23 cellular contexts compared by ENCODE assay signal in the genomic region with DNA sequence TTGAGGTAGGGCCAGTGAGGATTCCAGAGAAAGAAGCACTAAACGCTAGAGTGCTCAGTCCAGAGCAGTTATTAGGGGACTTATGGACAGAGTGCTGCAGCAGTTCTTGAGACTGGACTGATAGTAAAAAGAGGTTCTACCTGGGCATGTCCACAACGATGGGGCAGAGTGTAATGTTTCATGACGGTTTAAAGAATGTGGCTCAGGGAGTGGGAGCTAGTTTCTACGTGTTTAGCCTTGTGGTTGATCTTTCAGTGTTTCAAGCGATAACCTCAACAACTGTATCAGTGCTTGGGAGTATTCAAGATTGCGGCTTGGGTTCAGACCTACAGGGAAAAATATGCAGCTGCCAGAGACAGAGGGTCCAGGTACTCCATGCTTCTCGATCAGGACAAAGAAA.
DNase-seq lines count a peak whose midpoint lies in the region; ATAC-seq, FAIRE-seq and TF ChIP-seq lines count a peak whose summit lies in the region.
"Had no signal": no experiment of that assay in that cellular context is flagged by ENCODE, and none has a peak within 500 bp of the region (broad histone marks: within the 10 kb centered on the region; RNA-seq: fewer than 3 reads in every experiment).

No MANE protein-coding gene starts in this region.

- POLR2A ChIA-PET in Caco-2 (lab: Charles Lee) = no interaction called here
- POLR2A ChIA-PET in K562 (lab: Yijun Ruan, JAX) = interaction anchor here (0.7 to 1.3 kb wide), 2 partner anchors 8 to 18 kb away, joined by 3 read pairs; no protein-coding TSS in a partner anchor

- TF ChIP-seq EP300 in K562 (IDR thresholded peaks at IDR 0.05; ENCODE audit: low read length) = no peak

- TF ChIP-seq RAD21 in K562 (CRISPR knock-in tag; conservative IDR thresholded peaks at IDR 0.05 in 1 of 2, IDR thresholded peaks at IDR 0.05 in 1 of 2) = no peak

- H3K27ac ChIP-seq in K562 (ENCODE audit: extremely low read depth, low read depth, low read length) = no peak overlapping the region
- peak overlapping the region; percentile 71 for H3K27ac ChIP-seq in epithelial cell of prostate
- H3K27ac ChIP-seq: BLaER1 treated with 17β-estradiol and CSF1 and Interleukin-3, amounts not matched to agents 10 nM and 100 nM had no signal

- H3K4me1 ChIP-seq in Caco-2 = no peaks in the 10 kb centered on the region; the same call in 1 of the 2 replicates
- no peaks in the 10 kb centered on the region for H3K4me1 ChIP-seq in K562 (replicated peaks in 1 of 2; ENCODE audit: control insufficient read depth in 2 of 2, insufficient read depth in 2 of 2, low read length in 2 of 2)
- H3K4me1 ChIP-seq in BE2C = peaks cover under 1% of the 10 kb centered on the region

- H3K27ac Mint-ChIP-seq in Caco-2 (ENCODE audit: unreplicated experiment) = peak overlapping the region; percentile 1
- peak overlapping the region; percentile 11 for H3K27ac Mint-ChIP-seq in nephron progenitor cell
- H3K27ac Mint-ChIP-seq: HFFc6 had no signal

- H3K4me2 ChIP-seq in K562 (ENCODE audit: insufficient read depth, low read length) = no peak overlapping the region

- intact Hi-C loops in Caco-2 (cut with micrococcal nuclease; ENCODE audit: unreplicated experiment) = no loop called here
- intact Hi-C loops in K562 (cut with micrococcal nuclease) = no loop called here

- no peak for DNase-seq in Caco-2
- DNase-seq in K562 (ENCODE audit: extremely low read depth in 1 of 4, low spot score in 3 of 4) = no peak
- DNase-seq in epithelial cell of prostate (ENCODE audit: low read depth, low spot score) = no peak
- no peak for DNase-seq in nephron progenitor cell
- DNase-seq in ACHN = no peak
- no peak for DNase-seq in GM13976 (ENCODE audit: low spot score)
- no peak for DNase-seq in T-helper 2 cell
- no peak for DNase-seq in BE2C
- DNase-seq: 8988T; CD8-positive, alpha-beta memory T cell; DND-41; GDM1; HFFc6; MM.1S; NCI-H1092 treated with DMSO at 0.1 percent for 48 hours; NCI-H2107; NCI-H226; NCI-H526 treated with DMSO at 0.1 percent for 48 hours; NK-92 treated with Interleukin-12 subunit alpha and Interleukin-12 subunit beta, amount 100 ng/mL, for 24 hours; OCI-M1; SIG-M5 had no signal

- in situ Hi-C loops in K562 (cut with MboI) = no loop called here
- in situ Hi-C loops in ACHN (cut with HindIII; ENCODE audit: low pct_ligation_motif_present, low pct_unique_long_range_greater_than_20kb, low sequenced_read_pairs) = no loop called here
- in situ Hi-C loops in GM13976 (cut with MboI; ENCODE audit: low sequenced_read_pairs, unreplicated experiment) = no loop called here

- H3K27me3 ChIP-seq in Caco-2 (replicated peaks; ENCODE audit: control insufficient read depth, insufficient read depth, low read length) = no peaks in the 10 kb centered on the region
- no peaks in the 10 kb centered on the region for H3K27me3 ChIP-seq in K562 (ENCODE audit: control insufficient read depth in 2 of 2, insufficient read depth in 2 of 2, low read length in 2 of 2)
- no peaks in the 10 kb centered on the region for H3K27me3 ChIP-seq in BE2C
- H3K27me3 ChIP-seq: BLaER1 treated with 17β-estradiol and CSF1 and Interleukin-3, amounts not matched to agents 10 nM and 100 nM had no signal

- H2AFZ ChIP-seq in K562 (ENCODE audit: low read depth, low read length) = no peak overlapping the region

- no TSS peak for BruUV-seq in Caco-2 (replicated peaks; lab: Mats Ljungman, UMichigan)
- no TSS peak for BruUV-seq in K562 (replicated peaks; lab: Mats Ljungman, UMichigan)

- H3K4me3 Mint-ChIP-seq in Caco-2 (ENCODE audit: unreplicated experiment) (no peak overlapping the region), nephron progenitor cell (no peak overlapping the region)
- H3K4me3 Mint-ChIP-seq: CD8-positive, alpha-beta memory T cell; HFFc6 had no signal

- H3K36me3 Mint-ChIP-seq in Caco-2 (ENCODE audit: insufficient read depth, unreplicated experiment) = peaks cover 25% of the 10 kb centered on the region
- peaks cover 11% of the 10 kb centered on the region for H3K36me3 Mint-ChIP-seq in nephron progenitor cell (ENCODE audit: low read depth)

- H3K9me3 Mint-ChIP-seq in Caco-2 (ENCODE audit: unreplicated experiment) (no peaks in the 10 kb centered on the region), nephron progenitor cell (peaks cover 4% of the 10 kb centered on the region)
- H3K9me3 Mint-ChIP-seq: CD8-positive, alpha-beta memory T cell; HFFc6 had no signal

- H3K9me3 ChIP-seq in Caco-2 (no peaks in the 10 kb centered on the region), K562 (replicated peaks; ENCODE audit: control insufficient read depth, insufficient read depth, low read depth, low read length) (no peaks in the 10 kb centered on the region), BE2C (no peaks in the 10 kb centered on the region)
- H3K9me3 ChIP-seq: BLaER1 treated with 17β-estradiol and CSF1 and Interleukin-3, amounts not matched to agents 10 nM and 100 nM had no signal

- H4K20me1 ChIP-seq in K562 (replicated peaks; ENCODE audit: control insufficient read depth, insufficient read depth, low read length) = no peaks in the 10 kb centered on the region; the same call in 1 of the 2 replicates

- ATAC-seq in K562 = peak; percentile 34; the same call in 2 of the 3 replicates
- ATAC-seq: GM12878 had no signal

- H3K36me3 ChIP-seq in Caco-2 (ENCODE audit: control insufficient read depth, insufficient read depth, low read length) (no peaks in the 10 kb centered on the region; the same call in 1 of the 2 replicates), K562 (ENCODE audit: control insufficient read depth, insufficient read depth, low read length) (no peaks in the 10 kb centered on the region), BE2C (no peaks in the 10 kb centered on the region)

- H3K27me3 Mint-ChIP-seq in Caco-2 (ENCODE audit: insufficient read depth, unreplicated experiment) = no peaks in the 10 kb centered on the region
- H3K27me3 Mint-ChIP-seq in nephron progenitor cell (ENCODE audit: low read depth, poor library complexity) = no peaks in the 10 kb centered on the region

- TF ChIP-seq CTCF in Caco-2 (IDR thresholded peaks at IDR 0.05; ENCODE audit: insufficient read depth in 1 of 2, low read depth in 1 of 2, low read length in 1 of 2, severe bottlenecking in 1 of 2, unreplicated experiment in 1 of 2) = no peak
- no peak for TF ChIP-seq CTCF in K562 (IDR thresholded peaks at IDR 0.05 in 2 of 3, conservative IDR thresholded peaks at IDR 0.05 in 1 of 3; ENCODE audit: insufficient read depth in 2 of 3, low read depth in 1 of 3, low read length in 3 of 3)
- no peak for TF ChIP-seq CTCF in nephron progenitor cell (IDR thresholded peaks at IDR 0.05)
- no peak for TF ChIP-seq CTCF in GM13976 (IDR thresholded peaks at IDR 0.05; ENCODE audit: borderline replicate concordance, control extremely low read depth, extremely low read depth, insufficient read depth, missing control alignments)
- TF ChIP-seq CTCF in BE2C (IDR thresholded peaks at IDR 0.05; ENCODE audit: low read depth, low read length) = no peak

- no peak for FAIRE-seq in K562 (lab: Jason Lieb, UNC)
- FAIRE-seq: GM12878 had no signal

- CTCF ChIA-PET in Caco-2 (lab: Charles Lee) (no interaction called here), K562 (lab: Yijun Ruan, JAX; ENCODE audit: low intra/inter-chr PET ratio) (no interaction called here)

- no peaks in the 10 kb centered on the region for H3K9me1 ChIP-seq in K562 (ENCODE audit: control insufficient read depth, insufficient read depth, low read length)

- TF ChIP-seq POLR2A in K562 (conservative IDR thresholded peaks at IDR 0.05) = no peak

- H3K79me2 ChIP-seq in K562 (ENCODE audit: control insufficient read depth, insufficient read depth, low read length) = no peaks in the 10 kb centered on the region

- peaks cover 20% of the 10 kb centered on the region for H3K4me1 Mint-ChIP-seq in Caco-2 (ENCODE audit: low read depth, unreplicated experiment)
- H3K4me1 Mint-ChIP-seq in nephron progenitor cell = peaks cover 47% of the 10 kb centered on the region

- H3K4me3 ChIP-seq in Caco-2 (ENCODE audit: low read depth, low read length) = no peak overlapping the region
- H3K4me3 ChIP-seq in K562 = no peak overlapping the region
- H3K4me3 ChIP-seq in BE2C (ENCODE audit: low read depth, low read length) = no peak overlapping the region
- H3K4me3 ChIP-seq: BLaER1 treated with 17β-estradiol and CSF1 and Interleukin-3, amounts not matched to agents 10 nM and 100 nM; GM12878 had no signal

- WGBS in K562 (ENCODE audit: insufficient coverage, low coverage, missing lambda C conversion rate) = 27% methylated on average over 7 of the region's 7 CpGs

- no peak overlapping the region for H3K9ac ChIP-seq in K562 (ENCODE audit: insufficient read depth in 1 of 2, low read depth in 2 of 2, low read length in 2 of 2)
- H3K9ac ChIP-seq: BLaER1 treated with 17β-estradiol and CSF1 and Interleukin-3, amounts not matched to agents 10 nM and 100 nM had no signal

TF ChIP-seq in K562, 482 proteins besides CTCF, POLR2A, EP300 and RAD21:
- TF ChIP-seq TAF15 (IDR thresholded peaks at IDR 0.05; ENCODE audit: low read depth, low read length) (no peak), ZNF165 (CRISPR knock-in tag; IDR thresholded peaks at IDR 0.05; ENCODE audit: borderline replicate concordance) (no peak), ZNF217 (CRISPR knock-in tag; IDR thresholded peaks at IDR 0.05) (no peak), MYNN (IDR thresholded peaks at IDR 0.05) (no peak), MYNN (CRISPR knock-in tag; IDR thresholded peaks at IDR 0.05) (no peak), KDM1A (IDR thresholded peaks at IDR 0.05) (0 out of 4 replicates have a peak, but pooled peaks of 1 of the 2 experiments have one; percentile 20), NCOA1 (IDR thresholded peaks at IDR 0.05; ENCODE audit: low read depth) (no peak), TAF9B (IDR thresholded peaks at IDR 0.05; ENCODE audit: partially characterized antibody) (no peak), MXI1 (IDR thresholded peaks at IDR 0.05; ENCODE audit: low read depth, low read length) (no peak), RCOR1 (IDR thresholded peaks at IDR 0.05; ENCODE audit: borderline replicate concordance in 1 of 2, low read depth in 2 of 2, low read length in 2 of 2) (peak in 1 of 2 experiments; percentile 23; a peak in 1 of 4 replicates), TBP (optimal IDR thresholded peaks at IDR 0.05; ENCODE audit: low read depth, low read length) (no peak)
